ENCODE assay signal across 3 cellular contexts in the genomic region with DNA sequence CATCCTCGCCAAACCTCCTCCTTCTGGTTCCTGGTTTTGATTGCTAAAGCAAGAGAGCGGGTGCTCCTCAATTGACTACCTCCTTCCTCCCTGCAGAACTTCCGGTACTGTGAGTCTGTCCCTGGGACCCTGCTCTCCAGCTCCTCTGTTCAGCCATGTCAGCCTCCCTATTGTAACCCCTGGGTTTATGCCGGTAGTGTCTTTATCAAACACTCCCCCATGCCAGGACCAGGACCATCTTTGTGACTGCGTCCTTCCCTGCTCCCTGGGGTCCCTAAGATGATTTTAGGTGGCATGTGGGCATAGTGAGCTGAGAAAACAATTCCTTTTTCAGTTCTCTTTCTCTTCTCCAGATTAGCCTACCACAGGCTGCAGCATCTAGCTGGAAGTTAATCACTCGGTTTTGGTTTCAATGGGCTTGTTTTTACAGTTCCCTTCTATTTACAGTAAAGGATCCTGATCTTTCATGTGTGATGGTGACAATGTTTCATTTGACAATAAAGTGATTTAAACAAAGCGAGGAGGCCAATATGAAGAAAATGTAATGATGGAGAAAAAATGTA.
TF ChIP-seq lines count a peak whose summit lies in the region.

No MANE protein-coding gene starts in this region.

TF ChIP-seq in SK-N-SH, 30 proteins besides CTCF, POLR2A, EP300 and RAD21 (continued from another document):
- TF ChIP-seq, protein P1, sequence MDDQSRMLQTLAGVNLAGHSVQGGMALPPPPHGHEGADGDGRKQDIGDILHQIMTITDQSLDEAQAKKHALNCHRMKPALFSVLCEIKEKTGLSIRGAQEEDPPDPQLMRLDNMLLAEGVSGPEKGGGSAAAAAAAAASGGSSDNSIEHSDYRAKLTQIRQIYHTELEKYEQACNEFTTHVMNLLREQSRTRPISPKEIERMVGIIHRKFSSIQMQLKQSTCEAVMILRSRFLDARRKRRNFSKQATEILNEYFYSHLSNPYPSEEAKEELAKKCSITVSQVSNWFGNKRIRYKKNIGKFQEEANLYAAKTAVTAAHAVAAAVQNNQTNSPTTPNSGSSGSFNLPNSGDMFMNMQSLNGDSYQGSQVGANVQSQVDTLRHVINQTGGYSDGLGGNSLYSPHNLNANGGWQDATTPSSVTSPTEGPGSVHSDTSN (IDR thresholded peaks at IDR 0.05) = no peak
- TF ChIP-seq NRF1 (IDR thresholded peaks at IDR 0.05; ENCODE audit: low read depth, low read length) (no peak), MXI1 (IDR thresholded peaks at IDR 0.05; ENCODE audit: low read depth, low read length) (no peak), CHD2 (IDR thresholded peaks at IDR 0.05; ENCODE audit: low read length, partially characterized antibody) (no peak), RFX5 (IDR thresholded peaks at IDR 0.05; ENCODE audit: low read length) (no peak), EZH2phosphoT487 (IDR thresholded peaks at IDR 0.05; ENCODE audit: borderline replicate concordance, low read depth) (no peak), ELF1 (IDR thresholded peaks at IDR 0.05) (no peak), TCF12 (IDR thresholded peaks at IDR 0.05) (no peak), GATA2 (CRISPR knock-in tag; IDR thresholded peaks at IDR 0.05) (no peak), RCOR1 (IDR thresholded peaks at IDR 0.05; ENCODE audit: low read length) (no peak), GABPA (IDR thresholded peaks at IDR 0.05; ENCODE audit: low read depth) (no peak), TEAD4 (IDR thresholded peaks at IDR 0.05; ENCODE audit: borderline replicate concordance, insufficient read depth) (no peak), FOXM1 (IDR thresholded peaks at IDR 0.05; ENCODE audit: low read depth) (no peak)
- TF ChIP-seq, protein P2, sequence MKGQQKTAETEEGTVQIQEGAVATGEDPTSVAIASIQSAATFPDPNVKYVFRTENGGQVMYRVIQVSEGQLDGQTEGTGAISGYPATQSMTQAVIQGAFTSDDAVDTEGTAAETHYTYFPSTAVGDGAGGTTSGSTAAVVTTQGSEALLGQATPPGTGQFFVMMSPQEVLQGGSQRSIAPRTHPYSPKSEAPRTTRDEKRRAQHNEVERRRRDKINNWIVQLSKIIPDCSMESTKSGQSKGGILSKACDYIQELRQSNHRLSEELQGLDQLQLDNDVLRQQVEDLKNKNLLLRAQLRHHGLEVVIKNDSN (IDR thresholded peaks at IDR 0.05; ENCODE audit: borderline replicate concordance, low read depth) = no peak
- TF ChIP-seq, protein P3, sequence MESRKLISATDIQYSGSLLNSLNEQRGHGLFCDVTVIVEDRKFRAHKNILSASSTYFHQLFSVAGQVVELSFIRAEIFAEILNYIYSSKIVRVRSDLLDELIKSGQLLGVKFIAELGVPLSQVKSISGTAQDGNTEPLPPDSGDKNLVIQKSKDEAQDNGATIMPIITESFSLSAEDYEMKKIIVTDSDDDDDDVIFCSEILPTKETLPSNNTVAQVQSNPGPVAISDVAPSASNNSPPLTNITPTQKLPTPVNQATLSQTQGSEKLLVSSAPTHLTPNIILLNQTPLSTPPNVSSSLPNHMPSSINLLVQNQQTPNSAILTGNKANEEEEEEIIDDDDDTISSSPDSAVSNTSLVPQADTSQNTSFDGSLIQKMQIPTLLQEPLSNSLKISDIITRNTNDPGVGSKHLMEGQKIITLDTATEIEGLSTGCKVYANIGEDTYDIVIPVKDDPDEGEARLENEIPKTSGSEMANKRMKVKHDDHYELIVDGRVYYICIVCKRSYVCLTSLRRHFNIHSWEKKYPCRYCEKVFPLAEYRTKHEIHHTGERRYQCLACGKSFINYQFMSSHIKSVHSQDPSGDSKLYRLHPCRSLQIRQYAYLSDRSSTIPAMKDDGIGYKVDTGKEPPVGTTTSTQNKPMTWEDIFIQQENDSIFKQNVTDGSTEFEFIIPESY (IDR thresholded peaks at IDR 0.05; ENCODE audit: borderline replicate concordance, low read depth) = no peak
- TF ChIP-seq, protein P4, sequence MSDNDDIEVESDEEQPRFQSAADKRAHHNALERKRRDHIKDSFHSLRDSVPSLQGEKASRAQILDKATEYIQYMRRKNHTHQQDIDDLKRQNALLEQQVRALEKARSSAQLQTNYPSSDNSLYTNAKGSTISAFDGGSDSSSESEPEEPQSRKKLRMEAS (IDR thresholded peaks at IDR 0.05; ENCODE audit: low read depth) = no peak
- TF ChIP-seq, protein P5, sequence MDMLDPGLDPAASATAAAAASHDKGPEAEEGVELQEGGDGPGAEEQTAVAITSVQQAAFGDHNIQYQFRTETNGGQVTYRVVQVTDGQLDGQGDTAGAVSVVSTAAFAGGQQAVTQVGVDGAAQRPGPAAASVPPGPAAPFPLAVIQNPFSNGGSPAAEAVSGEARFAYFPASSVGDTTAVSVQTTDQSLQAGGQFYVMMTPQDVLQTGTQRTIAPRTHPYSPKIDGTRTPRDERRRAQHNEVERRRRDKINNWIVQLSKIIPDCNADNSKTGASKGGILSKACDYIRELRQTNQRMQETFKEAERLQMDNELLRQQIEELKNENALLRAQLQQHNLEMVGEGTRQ (IDR thresholded peaks at IDR 0.05; ENCODE audit: borderline replicate concordance, low read depth, low read length) = no peak

TF ChIP-seq in SK-N-SH treated with all-trans-retinoic acid at 6 μM for 48 hours, 23 proteins besides CTCF, POLR2A, EP300 and RAD21 (continued from another document):
- TF ChIP-seq, protein P6, sequence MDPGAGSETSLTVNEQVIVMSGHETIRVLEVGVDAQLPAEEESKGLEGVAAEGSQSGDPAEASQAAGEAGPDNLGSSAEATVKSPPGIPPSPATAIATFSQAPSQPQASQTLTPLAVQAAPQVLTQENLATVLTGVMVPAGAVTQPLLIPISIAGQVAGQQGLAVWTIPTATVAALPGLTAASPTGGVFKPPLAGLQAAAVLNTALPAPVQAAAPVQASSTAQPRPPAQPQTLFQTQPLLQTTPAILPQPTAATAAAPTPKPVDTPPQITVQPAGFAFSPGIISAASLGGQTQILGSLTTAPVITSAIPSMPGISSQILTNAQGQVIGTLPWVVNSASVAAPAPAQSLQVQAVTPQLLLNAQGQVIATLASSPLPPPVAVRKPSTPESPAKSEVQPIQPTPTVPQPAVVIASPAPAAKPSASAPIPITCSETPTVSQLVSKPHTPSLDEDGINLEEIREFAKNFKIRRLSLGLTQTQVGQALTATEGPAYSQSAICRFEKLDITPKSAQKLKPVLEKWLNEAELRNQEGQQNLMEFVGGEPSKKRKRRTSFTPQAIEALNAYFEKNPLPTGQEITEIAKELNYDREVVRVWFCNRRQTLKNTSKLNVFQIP (CRISPR knock-in tag; IDR thresholded peaks at IDR 0.05; ENCODE audit: borderline replicate concordance, low read depth) = no peak
- TF ChIP-seq PPARA (CRISPR knock-in tag; IDR thresholded peaks at IDR 0.05; ENCODE audit: borderline replicate concordance) (no peak), RARB (CRISPR knock-in tag; IDR thresholded peaks at IDR 0.05) (no peak), ARNTL (CRISPR knock-in tag; IDR thresholded peaks at IDR 0.05; ENCODE audit: borderline replicate concordance, low read depth) (no peak), ZNF565 (CRISPR knock-in tag; conservative IDR thresholded peaks at IDR 0.05; ENCODE audit: low read depth) (no peak), TCF4 (CRISPR knock-in tag; IDR thresholded peaks at IDR 0.05; ENCODE audit: borderline replicate concordance) (no peak), BACH2 (CRISPR knock-in tag; IDR thresholded peaks at IDR 0.05; ENCODE audit: borderline replicate concordance) (no peak), GLIS3 (CRISPR knock-in tag; IDR thresholded peaks at IDR 0.05) (no peak), ZNF70 (CRISPR knock-in tag; IDR thresholded peaks at IDR 0.05) (no peak)
- TF ChIP-seq, protein P7, sequence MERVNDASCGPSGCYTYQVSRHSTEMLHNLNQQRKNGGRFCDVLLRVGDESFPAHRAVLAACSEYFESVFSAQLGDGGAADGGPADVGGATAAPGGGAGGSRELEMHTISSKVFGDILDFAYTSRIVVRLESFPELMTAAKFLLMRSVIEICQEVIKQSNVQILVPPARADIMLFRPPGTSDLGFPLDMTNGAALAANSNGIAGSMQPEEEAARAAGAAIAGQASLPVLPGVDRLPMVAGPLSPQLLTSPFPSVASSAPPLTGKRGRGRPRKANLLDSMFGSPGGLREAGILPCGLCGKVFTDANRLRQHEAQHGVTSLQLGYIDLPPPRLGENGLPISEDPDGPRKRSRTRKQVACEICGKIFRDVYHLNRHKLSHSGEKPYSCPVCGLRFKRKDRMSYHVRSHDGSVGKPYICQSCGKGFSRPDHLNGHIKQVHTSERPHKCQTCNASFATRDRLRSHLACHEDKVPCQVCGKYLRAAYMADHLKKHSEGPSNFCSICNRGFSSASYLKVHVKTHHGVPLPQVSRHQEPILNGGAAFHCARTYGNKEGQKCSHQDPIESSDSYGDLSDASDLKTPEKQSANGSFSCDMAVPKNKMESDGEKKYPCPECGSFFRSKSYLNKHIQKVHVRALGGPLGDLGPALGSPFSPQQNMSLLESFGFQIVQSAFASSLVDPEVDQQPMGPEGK (CRISPR knock-in tag; IDR thresholded peaks at IDR 0.05; ENCODE audit: borderline replicate concordance) = no peak
- TF ChIP-seq, protein P8, sequence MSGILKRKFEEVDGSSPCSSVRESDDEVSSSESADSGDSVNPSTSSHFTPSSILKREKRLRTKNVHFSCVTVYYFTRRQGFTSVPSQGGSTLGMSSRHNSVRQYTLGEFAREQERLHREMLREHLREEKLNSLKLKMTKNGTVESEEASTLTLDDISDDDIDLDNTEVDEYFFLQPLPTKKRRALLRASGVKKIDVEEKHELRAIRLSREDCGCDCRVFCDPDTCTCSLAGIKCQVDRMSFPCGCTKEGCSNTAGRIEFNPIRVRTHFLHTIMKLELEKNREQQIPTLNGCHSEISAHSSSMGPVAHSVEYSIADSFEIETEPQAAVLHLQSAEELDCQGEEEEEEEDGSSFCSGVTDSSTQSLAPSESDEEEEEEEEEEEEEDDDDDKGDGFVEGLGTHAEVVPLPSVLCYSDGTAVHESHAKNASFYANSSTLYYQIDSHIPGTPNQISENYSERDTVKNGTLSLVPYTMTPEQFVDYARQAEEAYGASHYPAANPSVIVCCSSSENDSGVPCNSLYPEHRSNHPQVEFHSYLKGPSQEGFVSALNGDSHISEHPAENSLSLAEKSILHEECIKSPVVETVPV (CRISPR knock-in tag; IDR thresholded peaks at IDR 0.05) = no peak

TF ChIP-seq in HCT116, 20 proteins besides CTCF, POLR2A, EP300 and RAD21 (continued from another document):
- TF ChIP-seq, protein P3 (IDR thresholded peaks at IDR 0.05; ENCODE audit: extremely low read depth, insufficient replicate concordance, low read length) = no peak
- no peak for TF ChIP-seq SIN3A (IDR thresholded peaks at IDR 0.05; ENCODE audit: low read depth)
- TF ChIP-seq FOSL1 (IDR thresholded peaks at IDR 0.05; ENCODE audit: low read depth) = no peak
